8 cellular contexts compared by ENCODE assay signal in the genomic region with DNA sequence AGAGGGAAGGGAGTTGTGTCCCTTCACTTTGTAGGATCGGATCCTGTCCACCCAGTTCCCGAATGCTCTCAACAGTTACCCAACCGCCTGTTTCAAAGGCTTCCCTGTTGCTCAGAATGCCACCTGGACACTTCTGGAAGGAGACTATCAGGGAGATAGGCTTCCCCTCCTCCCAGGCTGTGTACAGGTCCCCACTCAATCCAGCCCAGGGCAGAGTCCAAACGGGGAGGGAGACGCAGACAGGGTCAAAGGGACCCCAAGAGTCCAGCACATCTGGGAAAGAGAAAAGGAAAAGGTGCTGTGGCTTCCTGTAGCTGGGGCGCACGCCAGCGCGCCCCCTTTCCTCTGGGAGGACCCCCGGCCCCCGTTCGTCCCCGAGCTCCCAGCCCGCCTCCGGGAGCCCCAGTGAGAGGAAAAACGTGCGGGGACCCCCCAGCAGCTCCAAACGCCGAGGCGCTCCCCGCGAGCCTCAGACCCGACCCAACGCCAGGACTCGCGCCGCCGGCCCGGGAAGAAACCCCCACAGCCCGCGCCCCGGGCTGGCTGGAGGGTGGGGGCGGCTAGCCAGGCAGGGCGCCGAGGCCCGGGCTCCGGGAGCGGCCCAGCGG. TPM values are rescaled to one million over a fixed set of nuclear protein-coding genes. Genes with fewer than 3 reads are reported as not detected.
DNase-seq lines count a peak whose midpoint lies in the region; ATAC-seq, FAIRE-seq and TF ChIP-seq lines count a peak whose summit lies in the region.

No MANE protein-coding gene starts in this region.

- no peaks in the 10 kb centered on the region for H3K9me3 Mint-ChIP-seq in effector memory CD8-positive, alpha-beta T cell

- DNase-seq in AML-193 (lab: John Stamatoyannopoulos, UW) (peak; percentile 21 to 32), GM13977 (ENCODE audit: low spot score) (peak; percentile 74), SJCRH30 (peak; percentile 49 to 63), myocyte (ENCODE audit: low read depth) (peak; percentile 41), HTR-8/SVneo (ENCODE audit: insufficient read length, low spot score) (no peak)
- DNase-seq in effector memory CD8-positive, alpha-beta T cell: no peak

- peak; percentile 40 for TF ChIP-seq CTCF in GM13977 (IDR thresholded peaks at IDR 0.05; ENCODE audit: extremely low read depth, insufficient read depth, missing control alignments)

- no peaks in the 10 kb centered on the region for H3K4me1 ChIP-seq in SJCRH30

- H3K9me3 ChIP-seq in SJCRH30 (replicated peaks): no peaks in the 10 kb centered on the region

- H3K27ac ChIP-seq in SJCRH30: peak overlapping the region; percentile 51

- H3K27me3 ChIP-seq in SJCRH30: no peaks in the 10 kb centered on the region

- no peaks in the 10 kb centered on the region for H3K27me3 Mint-ChIP-seq in effector memory CD8-positive, alpha-beta T cell

- peak overlapping the region; percentile 81 for H3K4me3 ChIP-seq in SJCRH30

- peak overlapping the region; percentile 97 to 98 for H3K27ac Mint-ChIP-seq in effector memory CD8-positive, alpha-beta T cell

- H3K4me1 Mint-ChIP-seq in effector memory CD8-positive, alpha-beta T cell (ENCODE audit: low read depth in 2 of 2): peaks cover 28 to 41% of the 10 kb centered on the region in 2 donors

- ATAC-seq in HG03066 (IDR thresholded peaks at IDR 0.05; ENCODE audit: low read depth, unreplicated experiment) (peak; percentile 22), GM18868 (IDR thresholded peaks at IDR 0.05; ENCODE audit: unreplicated experiment) (no peak)
- no peak for ATAC-seq in effector memory CD8-positive, alpha-beta T cell (replicated peaks)

- peak overlapping the region; percentile 93 to 94 for H3K4me3 Mint-ChIP-seq in effector memory CD8-positive, alpha-beta T cell

- no peak for FAIRE-seq in HTR-8/SVneo (lab: Jason Lieb, UNC)

- peaks cover 18% of the 10 kb centered on the region for H3K36me3 ChIP-seq in SJCRH30

- in situ Hi-C loops in GM13977 (cut with MboI; ENCODE audit: low pct_unique_long_range_greater_than_20kb, low sequenced_read_pairs, unreplicated experiment): no loop called here

- H3K36me3 Mint-ChIP-seq in effector memory CD8-positive, alpha-beta T cell (ENCODE audit: insufficient read depth): peaks cover 52% of the 10 kb centered on the region

RNA-seq across cellular contexts. Expression of gene SURF4, which starts 0.6 kb away (rescaled TPM):
- total RNA-seq in SJCRH30 (2014; rRNA removed; shearing (Covaris generic)): 232 and 233 TPM in 2 replicates
- total RNA-seq in myocyte: 252 and 296 TPM in 2 replicates
- 247 TPM for polyA plus RNA-seq in myocyte (2012)

RNA-seq across cellular contexts. Expression of gene STKLD1, which starts 0.9 kb away (rescaled TPM):
- 1.7 and 1.8 TPM in 2 replicates for total RNA-seq in SJCRH30 (2014; rRNA removed; shearing (Covaris generic))
- 0.21 and 2.2 TPM in 2 replicates for total RNA-seq in myocyte
- 3.0 TPM for polyA plus RNA-seq in myocyte (2012)

RNA-seq across cellular contexts. Expression of gene SURF2, which starts 18.9 kb away (rescaled TPM):
- 34.7 and 36.2 TPM in 2 replicates for total RNA-seq in SJCRH30 (2014; rRNA removed; shearing (Covaris generic))
- total RNA-seq in myocyte: 12.6 and 12.9 TPM in 2 replicates
- 29.0 TPM for polyA plus RNA-seq in myocyte (2012)

RNA-seq across cellular contexts. Expression of gene SURF1, which starts 18.9 kb away (rescaled TPM):
- total RNA-seq in SJCRH30 (2014; rRNA removed; shearing (Covaris generic)): 19.0 and 19.3 TPM in 2 replicates
- total RNA-seq in myocyte: 27.8 and 30.7 TPM in 2 replicates
- polyA plus RNA-seq in myocyte (2012): 62.4 TPM

RNA-seq across cellular contexts. Expression of gene RPL7A, which starts 27.2 kb away (rescaled TPM):
- 3,575 and 3,860 TPM in 2 replicates for total RNA-seq in SJCRH30 (2014; rRNA removed; shearing (Covaris generic))
- total RNA-seq in myocyte: 1,608 and 1,677 TPM in 2 replicates
- polyA plus RNA-seq in myocyte (2012): 1,888 TPM

Comparison
In these comparisons a context has a peak if more than half of its experiments do, and no peak if none do; other contexts are left out.
1. DNase-seq: peak in AML-193 (2 of 2), GM13977 (single experiment), SJCRH30 (2 of 2) and myocyte (single experiment); none in effector memory CD8-positive, alpha-beta T cell (0 of 3) and HTR-8/SVneo (single experiment).